10 cellular contexts compared by ENCODE assay signal in the genomic region with DNA sequence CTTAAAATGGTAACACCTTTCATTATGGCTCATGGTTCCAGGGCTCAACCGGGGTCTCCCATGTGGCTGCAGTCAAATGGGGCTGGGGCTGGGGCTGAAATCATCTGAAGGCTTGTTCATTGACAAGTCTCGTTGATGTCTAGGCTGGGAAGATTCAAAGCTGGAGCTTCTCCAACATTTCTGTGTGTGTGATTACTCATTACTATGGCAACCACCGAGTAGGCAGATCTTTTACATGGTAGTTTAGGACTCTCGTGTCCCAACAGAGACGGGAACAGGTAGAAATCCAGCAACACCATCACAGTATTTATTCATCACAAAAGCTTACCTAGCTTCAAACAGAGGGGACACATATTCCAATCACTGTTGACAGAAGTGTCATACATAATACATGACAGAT. TPM values are rescaled to one million over a fixed set of nuclear protein-coding genes. Genes with fewer than 3 reads are reported as not detected.
DNase-seq lines count a peak whose midpoint lies in the region; ATAC-seq and TF ChIP-seq lines count a peak whose summit lies in the region.
"Had no signal": no experiment of that assay in that cellular context is flagged by ENCODE, and none has a peak within 500 bp of the region (broad histone marks: within the 10 kb centered on the region; RNA-seq: fewer than 3 reads in every experiment).

No MANE protein-coding gene starts in this region.

- no peaks in the 10 kb centered on the region for H3K9me3 Mint-ChIP-seq in CD14-positive monocyte

- H3K4me3 Mint-ChIP-seq in CD14-positive monocyte, result no peak overlapping the region

- DNase-seq in CD14-positive monocyte (ENCODE audit: low spot score), result no peak
- DNase-seq in HPDE6-E6E7 (ENCODE audit: extremely low spot score), result peak; percentile 48
- peak; percentile 90 for DNase-seq in choroid plexus epithelial cell (ENCODE audit: low read depth)
- DNase-seq in medulla oblongata (ENCODE audit: extremely low spot score), result peak; percentile 27
- no peak for DNase-seq in HT-29 (ENCODE audit: low spot score)
- no peak for DNase-seq in germinal center (ENCODE audit: low spot score)
- no peak for DNase-seq in activated CD4-positive, CD25-positive, alpha-beta regulatory T cell (lab: John Stamatoyannopoulos, UW)
- DNase-seq: islet precursor cell, PC-9 had no signal

- H3K27me3 Mint-ChIP-seq in CD14-positive monocyte (ENCODE audit: low read depth in 3 of 3), result peaks cover 0 to under 1% (median 0%) of the 10 kb centered on the region in 3 donors

- H3K27ac Mint-ChIP-seq in CD14-positive monocyte, result peak overlapping the region in 4 of 7 donors; percentile 22 to 60 (median 40)

- TF ChIP-seq CTCF in CD14-positive monocyte (IDR thresholded peaks at IDR 0.05) (no peak), choroid plexus epithelial cell (conservative IDR thresholded peaks at IDR 0.05; ENCODE audit: low read depth, low read length) (no peak)

- H3K4me3 ChIP-seq in choroid plexus epithelial cell (ENCODE audit: low read depth, low read length), result no peak overlapping the region
- H3K4me3 ChIP-seq: PC-9 had no signal

- H3K36me3 Mint-ChIP-seq in CD14-positive monocyte, result peaks cover 14% of the 10 kb centered on the region in 2 donors

- H3K4me1 Mint-ChIP-seq in CD14-positive monocyte, result peaks cover 30% of the 10 kb centered on the region

- intact Hi-C loops in CD14-positive monocyte (cut with micrococcal nuclease), result no loop called here

- ATAC-seq in HG02623 (IDR thresholded peaks at IDR 0.05; ENCODE audit: unreplicated experiment), result no peak

RNA-seq across cellular contexts. Expression of a gene that starts 7.8 kb away (rescaled TPM):
- polyA plus RNA-seq in CD14-positive monocyte, result 10 to 100 TPM; 11.0 to 11.5 TPM
- 27.7 and 27.8 TPM in 2 replicates for total RNA-seq in HT-29 (2014; rRNA removed; shearing (Covaris generic))

Comparison
In these comparisons a context has a peak if more than half of its experiments do, and no peak if none do; other contexts are left out.
1. DNase-seq: peak in HPDE6-E6E7 (single experiment), choroid plexus epithelial cell (single experiment) and medulla oblongata (single experiment); none in CD14-positive monocyte (single experiment), HT-29 (single experiment), germinal center (single experiment) and activated CD4-positive, CD25-positive, alpha-beta regulatory T cell (0 of 4).